ENCODE assay signal across 26 cellular contexts in genomic region chr15:69587731-69588130, GRCh38.
"Had no signal": no experiment of that assay in that cellular context is flagged by ENCODE, and none has a peak within 500 bp of the region (broad histone marks: within the 10 kb centered on the region; RNA-seq: fewer than 3 reads in every experiment).

No MANE protein-coding gene starts in this region.

- H3K27ac ChIP-seq: esophagus muscularis mucosa, left lung, thoracic aorta, vagina had no signal

- H3K4me3 ChIP-seq: esophagus muscularis mucosa, left lung, thoracic aorta, vagina had no signal

- H3K27me3 Mint-ChIP-seq: activated CD8-positive, alpha-beta T cell treated with anti-CD3 and anti-CD28 coated beads for 36 hours; activated naive CD4-positive, alpha-beta T cell treated with anti-CD3 and anti-CD28 coated beads, Interleukin-2, amount 50 U/mL, for 24 hours; activated naive CD8-positive, alpha-beta T cell treated with anti-CD3 and anti-CD28 coated beads, Interleukin-2, amount 50 U/mL, for 24 hours; activated T-helper 17 cell treated with anti-CD3 and anti-CD28 coated beads, Interleukin-2, amount 50 U/mL, for 72 hours had no signal

- H3K9me3 Mint-ChIP-seq: activated CD8-positive, alpha-beta T cell treated with anti-CD3 and anti-CD28 coated beads for 36 hours; activated naive CD4-positive, alpha-beta T cell treated with anti-CD3 and anti-CD28 coated beads, Interleukin-2, amount 50 U/mL, for 24 hours; activated naive CD8-positive, alpha-beta T cell treated with anti-CD3 and anti-CD28 coated beads, Interleukin-2, amount 50 U/mL, for 24 hours; activated T-cell treated with anti-CD3 and anti-CD28 coated beads, Interleukin-2, amount 50 U/mL, for 4 hours; activated T-helper 17 cell treated with anti-CD3 and anti-CD28 coated beads, Interleukin-2, amount 50 U/mL, for 72 hours; nephron; T-helper 1 cell treated with Interleukin-12 subunit alpha and Interleukin-12 subunit beta and Interleukin-4 antibody, amounts not matched to agents 30 μg/mL and 1 μg/mL, for 36 hours had no signal

- H3K4me3 Mint-ChIP-seq: activated CD8-positive, alpha-beta T cell treated with anti-CD3 and anti-CD28 coated beads for 36 hours; activated naive CD4-positive, alpha-beta T cell treated with anti-CD3 and anti-CD28 coated beads, Interleukin-2, amount 50 U/mL, for 24 hours; activated naive CD8-positive, alpha-beta T cell treated with anti-CD3 and anti-CD28 coated beads, Interleukin-2, amount 50 U/mL, for 24 hours; activated T-cell treated with anti-CD3 and anti-CD28 coated beads, Interleukin-2, amount 50 U/mL, for 4 hours; activated T-helper 17 cell treated with anti-CD3 and anti-CD28 coated beads, Interleukin-2, amount 50 U/mL, for 72 hours; nephron; T-helper 1 cell treated with Interleukin-12 subunit alpha and Interleukin-12 subunit beta and Interleukin-4 antibody, amounts not matched to agents 30 μg/mL and 1 μg/mL, for 36 hours had no signal

- DNase-seq: activated CD4-positive, alpha-beta T cell treated with anti-CD3 and anti-CD28 coated beads, Interleukin-2, amount 50 U/mL, for 1 hour; activated CD4-positive, CD25-positive, alpha-beta regulatory T cell treated with anti-CD3 and anti-CD28 coated beads, Interleukin-2, amount 50 U/mL, for 72 hours; activated CD8-positive, alpha-beta T cell treated with anti-CD3 and anti-CD28 coated beads for 36 hours; activated gamma-delta T cell treated with Interleukin-2 at 50 U/mL for 16 hours; activated naive CD8-positive, alpha-beta T cell treated with anti-CD3 and anti-CD28 coated beads, Interleukin-2, amount 50 U/mL, for 24 hours; activated T-cell treated with anti-CD3 and anti-CD28 coated beads, Interleukin-2, amount 50 U/mL, for 4 hours; anterior cingulate cortex; dermis blood vessel endothelial cell; effector CD4-positive, alpha-beta T cell; foreskin melanocyte; left lung; retina; stimulated activated CD4-positive, alpha-beta T cell treated with anti-CD3 and anti-CD28 coated beads, Interleukin-15, amount 100 ng/mL, for 24 hours; stimulated activated CD4-positive, alpha-beta T cell treated with anti-CD3 and anti-CD28 coated beads, Interleukin-2, amount 100 ng/mL, for 24 hours; stimulated activated naive CD4-positive, alpha-beta T cell treated with Interleukin-2 at 50 U/mL for 16 hours; SW 1271; T1000; trophoblast cell had no signal

- H3K4me1 ChIP-seq: esophagus muscularis mucosa, vagina had no signal

- H3K36me3 Mint-ChIP-seq: activated naive CD4-positive, alpha-beta T cell treated with anti-CD3 and anti-CD28 coated beads, Interleukin-2, amount 50 U/mL, for 24 hours had no signal

- H3K9me3 ChIP-seq: esophagus muscularis mucosa, left lung, thoracic aorta, vagina had no signal

- ATAC-seq: activated CD8-positive, alpha-beta T cell treated with anti-CD3 and anti-CD28 coated beads for 36 hours; activated naive CD8-positive, alpha-beta T cell treated with anti-CD3 and anti-CD28 coated beads, Interleukin-2, amount 50 U/mL, for 24 hours; activated T-cell treated with anti-CD3 and anti-CD28 coated beads, Interleukin-2, amount 50 U/mL, for 4 hours; activated T-helper 17 cell treated with anti-CD3 and anti-CD28 coated beads, Interleukin-2, amount 50 U/mL, for 72 hours; left lung had no signal

- H3K27ac Mint-ChIP-seq: activated CD8-positive, alpha-beta T cell treated with anti-CD3 and anti-CD28 coated beads for 36 hours; activated naive CD4-positive, alpha-beta T cell treated with anti-CD3 and anti-CD28 coated beads, Interleukin-2, amount 50 U/mL, for 24 hours; activated naive CD8-positive, alpha-beta T cell treated with anti-CD3 and anti-CD28 coated beads, Interleukin-2, amount 50 U/mL, for 24 hours; activated T-helper 17 cell treated with anti-CD3 and anti-CD28 coated beads, Interleukin-2, amount 50 U/mL, for 72 hours; nephron; progenitor cell of endocrine pancreas had no signal

- H3K36me3 ChIP-seq: esophagus muscularis mucosa, left lung, thoracic aorta, vagina had no signal

- H3K27me3 ChIP-seq: esophagus muscularis mucosa, left lung, vagina had no signal
